ENCODE assay signal across 33 cellular contexts in genomic region chr6:20284672-20285071, GRCh38.
"Had no signal": no experiment of that assay in that cellular context is flagged by ENCODE, and none has a peak within 500 bp of the region (broad histone marks: within the 10 kb centered on the region; RNA-seq: fewer than 3 reads in every experiment).

No MANE protein-coding gene starts in this region.

- DNase-seq: activated effector memory CD4-positive, alpha-beta T cell treated with anti-CD3 and anti-CD28 coated beads, Interleukin-2, amount 50 U/mL, for 16 hours; activated effector memory CD4-positive, alpha-beta T cell treated with Interleukin-2 at 50 U/mL for 16 hours; activated gamma-delta T cell; activated gamma-delta T cell treated with Interleukin-2 at 50 U/mL for 16 hours; activated naive CD4-positive, alpha-beta T cell; activated naive CD4-positive, alpha-beta T cell treated with anti-CD3 and anti-CD28 coated beads for 36 hours; activated naive CD4-positive, alpha-beta T cell treated with anti-CD3 and anti-CD28 coated beads, Interleukin-2, amount 10 ng/mL, durations not matched to agents 7 days and 5 days; activated naive CD4-positive, alpha-beta T cell treated with anti-CD3 and anti-CD28 coated beads, Interleukin-2, amount 50 U/mL, for 16 hours; activated naive CD4-positive, alpha-beta T cell treated with Interleukin-2 at 50 U/mL for 16 hours; activated naive CD8-positive, alpha-beta T cell treated with anti-CD3 and anti-CD28 coated beads for 36 hours; activated naive CD8-positive, alpha-beta T cell treated with anti-CD3 and anti-CD28 coated beads, Interleukin-2, amount 10 ng/mL, durations not matched to agents 7 days and 5 days; activated naive CD8-positive, alpha-beta T cell treated with anti-CD3 and anti-CD28 coated beads, Interleukin-2, amount 50 U/mL, for 24 hours; activated T-cell treated with anti-CD3 and anti-CD28 coated beads, Interleukin-2, amount 50 U/mL, for 24 hours; activated T-cell treated with anti-CD3 and anti-CD28 coated beads, Interleukin-2, amount 50 U/mL, for 4 hours; activated T-cell treated with anti-CD3 and anti-CD28 coated beads, Interleukin-2, amount 50 U/mL, for 48 hours; activated T-cell treated with anti-CD3 and anti-CD28 coated beads, Interleukin-2, amount 50 U/mL, for 72 hours; adrenal gland; amniotic stem cell; amygdala; anterior cingulate cortex; aorta; body of pancreas; brain microvascular endothelial cell; caudate nucleus; central memory CD4-positive, alpha-beta T cell; cerebellar nuclear complex had no signal

- H3K36me3 ChIP-seq: adrenal gland, ascending aorta, brain microvascular endothelial cell, breast epithelium, cardiac muscle cell had no signal

- FAIRE-seq: astrocyte, bronchial epithelial cell had no signal

- H3K4me3 ChIP-seq: adrenal gland, ascending aorta, body of pancreas, breast epithelium, cardiac muscle cell had no signal

- H3K9me3 ChIP-seq: adrenal gland, ascending aorta, body of pancreas, breast epithelium had no signal

- H3K27me3 ChIP-seq: adrenal gland, ascending aorta, body of pancreas, brain microvascular endothelial cell, breast epithelium, cardiac muscle cell had no signal

- ATAC-seq: activated naive CD4-positive, alpha-beta T cell treated with anti-CD3 and anti-CD28 coated beads, Interleukin-2, amount 50 U/mL, for 72 hours; activated naive CD8-positive, alpha-beta T cell treated with anti-CD3 and anti-CD28 coated beads, Interleukin-2, amount 50 U/mL, for 24 hours; activated T-cell treated with anti-CD3 and anti-CD28 coated beads, Interleukin-2, amount 50 U/mL, for 4 hours; activated T-cell treated with anti-CD3 and anti-CD28 coated beads, Interleukin-2, amount 50 U/mL, for 72 hours; activated T-helper 17 cell treated with anti-CD3 and anti-CD28 coated beads, Interleukin-2, amount 50 U/mL, for 72 hours; body of pancreas had no signal

- H3K4me1 ChIP-seq: adrenal gland, ascending aorta, body of pancreas, breast epithelium had no signal

- H3K27ac ChIP-seq: adrenal gland, ascending aorta, body of pancreas, brain microvascular endothelial cell, breast epithelium, cardiac muscle cell had no signal
